ENCODE assay signal across 1 cellular context in the genomic region with DNA sequence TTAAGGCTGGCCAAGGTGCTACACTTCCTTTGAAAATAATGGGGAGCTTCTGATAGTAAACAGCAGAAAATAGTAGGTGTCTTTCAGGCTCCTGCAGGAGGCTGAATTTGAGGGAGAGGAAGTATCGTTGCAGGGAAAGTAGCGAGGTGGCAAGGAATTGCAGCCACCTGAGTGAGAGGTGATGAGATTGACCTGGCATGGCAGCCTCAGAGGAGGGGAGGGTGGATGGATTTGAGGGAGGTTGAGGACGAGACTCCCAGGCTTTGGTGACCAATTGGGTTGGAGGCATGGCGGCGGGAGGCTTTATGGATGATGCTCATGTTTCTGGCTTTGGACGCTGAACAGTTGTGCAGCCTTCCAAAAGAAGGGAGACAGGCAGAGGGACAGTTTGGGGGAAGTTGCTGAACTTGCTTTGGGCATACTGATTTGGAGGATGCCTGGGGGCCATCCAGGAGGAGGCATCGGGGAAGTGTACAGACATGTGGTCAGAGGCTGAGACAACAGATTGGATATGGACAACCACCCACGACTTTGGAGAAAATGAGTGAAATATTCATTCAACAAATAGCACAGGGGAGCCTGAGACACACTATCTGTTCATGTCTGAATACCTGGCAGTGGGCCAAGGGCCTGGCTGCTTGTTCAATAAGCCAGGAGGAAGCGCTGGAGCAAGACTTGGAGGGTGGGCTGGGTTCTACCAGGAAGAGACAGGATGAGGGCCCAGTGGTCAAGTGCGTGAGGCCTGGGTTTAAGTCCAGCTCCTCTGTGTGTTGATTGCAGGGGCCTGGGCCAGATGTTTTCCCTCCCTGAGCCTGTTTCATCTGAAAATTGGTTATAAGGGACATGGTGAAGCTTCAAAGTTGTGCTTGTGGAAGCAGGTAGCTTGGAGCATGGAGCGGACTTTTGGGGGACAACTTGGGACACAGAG.
TF ChIP-seq lines count a peak whose summit lies in the region.

No MANE protein-coding gene starts in this region.

TF ChIP-seq in IMR-90, 13 proteins besides CTCF, POLR2A, EP300 and RAD21 (continued from another document):
- TF ChIP-seq, protein P1, sequence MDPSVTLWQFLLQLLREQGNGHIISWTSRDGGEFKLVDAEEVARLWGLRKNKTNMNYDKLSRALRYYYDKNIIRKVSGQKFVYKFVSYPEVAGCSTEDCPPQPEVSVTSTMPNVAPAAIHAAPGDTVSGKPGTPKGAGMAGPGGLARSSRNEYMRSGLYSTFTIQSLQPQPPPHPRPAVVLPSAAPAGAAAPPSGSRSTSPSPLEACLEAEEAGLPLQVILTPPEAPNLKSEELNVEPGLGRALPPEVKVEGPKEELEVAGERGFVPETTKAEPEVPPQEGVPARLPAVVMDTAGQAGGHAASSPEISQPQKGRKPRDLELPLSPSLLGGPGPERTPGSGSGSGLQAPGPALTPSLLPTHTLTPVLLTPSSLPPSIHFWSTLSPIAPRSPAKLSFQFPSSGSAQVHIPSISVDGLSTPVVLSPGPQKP (IDR thresholded peaks at IDR 0.05; ENCODE audit: borderline replicate concordance, low read depth, low read length): no peak
- no peak for TF ChIP-seq FOS (IDR thresholded peaks at IDR 0.05; ENCODE audit: low read depth, low read length)
- no peak for TF ChIP-seq CHD1 (IDR thresholded peaks at IDR 0.05; ENCODE audit: low read depth, low read length)
- no peak for TF ChIP-seq RCOR1 (IDR thresholded peaks at IDR 0.05; ENCODE audit: insufficient replicate concordance, low read length)
